ENCODE assay signal across 8 cellular contexts in the genomic region with DNA sequence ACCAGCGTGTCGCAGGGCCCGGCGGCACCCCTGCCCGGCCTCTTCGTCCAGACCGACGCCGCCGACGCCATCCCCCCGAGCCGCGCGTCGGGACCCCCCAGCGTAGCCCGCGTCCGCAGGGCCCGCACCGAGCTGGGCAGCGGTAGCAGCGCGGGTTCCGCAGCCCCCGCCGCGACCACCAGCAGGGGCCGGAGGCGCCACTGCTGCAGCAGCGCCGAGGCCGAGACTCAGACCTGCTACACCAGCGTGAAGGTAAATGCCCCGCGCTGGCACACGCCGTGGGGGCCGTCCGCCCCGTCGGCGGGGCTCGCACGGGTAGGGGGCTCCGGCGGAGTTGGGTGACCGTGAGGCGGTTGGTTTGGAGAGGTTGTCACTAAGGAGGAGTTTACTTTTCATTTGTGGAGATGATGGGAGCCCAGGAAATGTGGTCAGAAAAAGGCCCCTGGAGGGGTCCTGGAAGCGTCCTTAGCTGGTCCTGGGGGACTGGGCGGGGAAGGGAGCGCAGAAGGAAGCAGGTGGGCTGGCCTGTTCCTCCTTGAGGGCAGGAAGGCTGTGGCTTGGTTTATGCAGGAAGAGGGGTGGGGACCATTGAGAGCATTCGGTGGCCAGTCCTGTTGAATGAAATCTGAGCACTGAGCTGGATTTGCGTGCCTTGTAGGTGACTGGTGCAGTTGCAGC. TPM values are rescaled to one million over a fixed set of nuclear protein-coding genes. Genes with fewer than 3 reads are reported as not detected.
DNase-seq lines count a peak whose midpoint lies in the region; ATAC-seq, FAIRE-seq and TF ChIP-seq lines count a peak whose summit lies in the region.

No MANE protein-coding gene starts in this region.

- no peak for DNase-seq in T-helper 1 cell
- DNase-seq in activated naive CD4-positive, alpha-beta T cell treated with anti-CD3 and anti-CD28 coated beads, Interleukin-2, amount 50 U/mL, for 16 hours, result peak; percentile 11
- peak; percentile 58 for DNase-seq in left kidney (ENCODE audit: low read depth, low spot score)
- DNase-seq in RWPE1 (ENCODE audit: low spot score), result no peak
- DNase-seq in D721Med (ENCODE audit: insufficient read length, low spot score), result no peak

- ATAC-seq in GM21360 (IDR thresholded peaks at IDR 0.05; ENCODE audit: unreplicated experiment), result no peak

- CTCF ChIA-PET in RWPE1 (lab: Yijun Ruan, JAX), result no interaction called here

- no peaks in the 10 kb centered on the region for H3K36me3 ChIP-seq in thymus (ENCODE audit: control insufficient read depth, insufficient read depth)

- 1% methylated on average over 55 of the region's 55 CpGs for WGBS in thymus

- H3K9me3 Mint-ChIP-seq in T-helper 1 cell treated with Interleukin-12 subunit alpha and Interleukin-12 subunit beta and Interleukin-4 antibody, amounts not matched to agents 30 μg/mL and 1 μg/mL, for 36 hours, result no peaks in the 10 kb centered on the region

- H3K9me3 ChIP-seq in thymus (ENCODE audit: control insufficient read depth), result no peaks in the 10 kb centered on the region

- H3K27ac Mint-ChIP-seq in T-helper 1 cell treated with Interleukin-12 subunit alpha and Interleukin-12 subunit beta and Interleukin-4 antibody, amounts not matched to agents 30 μg/mL and 1 μg/mL, for 36 hours, result no peak overlapping the region

- no peaks in the 10 kb centered on the region for H3K4me1 ChIP-seq in thymus (ENCODE audit: control insufficient read depth, insufficient read depth, low read length)

- H3K27ac ChIP-seq in thymus (ENCODE audit: low read depth) (no peak overlapping the region), RWPE1 (no peak overlapping the region)

- peak overlapping the region; percentile 70 for H3K4me3 Mint-ChIP-seq in T-helper 1 cell treated with Interleukin-12 subunit alpha and Interleukin-12 subunit beta and Interleukin-4 antibody, amounts not matched to agents 30 μg/mL and 1 μg/mL, for 36 hours

- H3K27me3 ChIP-seq in thymus (ENCODE audit: control insufficient read depth, insufficient read depth), result peaks cover 33% of the 10 kb centered on the region

- peaks cover 60% of the 10 kb centered on the region for H3K27me3 Mint-ChIP-seq in T-helper 1 cell treated with Interleukin-12 subunit alpha and Interleukin-12 subunit beta and Interleukin-4 antibody, amounts not matched to agents 30 μg/mL and 1 μg/mL, for 36 hours (ENCODE audit: low read depth)

- H3K36me3 Mint-ChIP-seq in T-helper 1 cell treated with Interleukin-12 subunit alpha and Interleukin-12 subunit beta and Interleukin-4 antibody, amounts not matched to agents 30 μg/mL and 1 μg/mL, for 36 hours (ENCODE audit: low read depth), result peaks cover 8% of the 10 kb centered on the region

- POLR2A ChIA-PET in RWPE1 (lab: Yijun Ruan, JAX; ENCODE audit: low non-redundant PET), result interaction anchor here (0.5 kb wide), 1 partner anchor 96 kb away, joined by 3 read pairs; no protein-coding TSS in a partner anchor

- peaks cover 11% of the 10 kb centered on the region for H3K4me1 Mint-ChIP-seq in T-helper 1 cell treated with Interleukin-12 subunit alpha and Interleukin-12 subunit beta and Interleukin-4 antibody, amounts not matched to agents 30 μg/mL and 1 μg/mL, for 36 hours (ENCODE audit: low read depth)

- no peak for TF ChIP-seq CTCF in RWPE1 (conservative IDR thresholded peaks at IDR 0.05; ENCODE audit: low read depth)
- TF ChIP-seq CTCF in D721Med (IDR thresholded peaks at IDR 0.05; ENCODE audit: insufficient read depth, missing control alignments), result no peak

- no peak for FAIRE-seq in D721Med (lab: Jason Lieb, UNC)

- H3K4me3 ChIP-seq in thymus (ENCODE audit: low read length), result peak overlapping the region; percentile 55

RNA-seq across cellular contexts. Expression of a gene that starts 0.7 kb away (rescaled TPM):
- 1.5 TPM for polyA plus RNA-seq in thymus

Comparison
In these comparisons a context has a peak if more than half of its experiments do, and no peak if none do; other contexts are left out.
1. DNase-seq: peak in activated naive CD4-positive, alpha-beta T cell treated with anti-CD3 and anti-CD28 coated beads, Interleukin-2, amount 50 U/mL, for 16 hours (single experiment) and left kidney (single experiment); none in T-helper 1 cell (0 of 5), RWPE1 (single experiment) and D721Med (single experiment).